Comparison of ENCODE assay signal across 8 cellular contexts in genomic region chr9:32350682-32351081, GRCh38. TPM values are rescaled to one million over a fixed set of nuclear protein-coding genes. Genes with fewer than 3 reads are reported as not detected.
DNase-seq lines count a peak whose midpoint lies in the region; ATAC-seq and TF ChIP-seq lines count a peak whose summit lies in the region.

No MANE protein-coding gene starts in this region.

- H3K27me3 ChIP-seq in AG04450 (ENCODE audit: control insufficient read depth, insufficient read depth, low read length) (no peaks in the 10 kb centered on the region), PC-9 (ENCODE audit: insufficient read depth, low read depth) (no peaks in the 10 kb centered on the region), foreskin keratinocyte (no peaks in the 10 kb centered on the region)

- no peak overlapping the region for H2AFZ ChIP-seq in PC-9

- H3K4me2 ChIP-seq in PC-9, result no peak overlapping the region

- H3K4me3 ChIP-seq in AG04450 (ENCODE audit: low read depth, low read length), result no peak overlapping the region
- no peak overlapping the region for H3K4me3 ChIP-seq in PC-9

- H3K79me2 ChIP-seq in PC-9 (ENCODE audit: low read depth), result no peaks in the 10 kb centered on the region

- intact Hi-C loops in PC-9 (cut with micrococcal nuclease; ENCODE audit: unreplicated experiment), result no loop called here

- no peaks in the 10 kb centered on the region for H3K9me2 ChIP-seq in PC-9 (ENCODE audit: insufficient read depth)

- no peaks in the 10 kb centered on the region for H3K4me1 Mint-ChIP-seq in HFFc6 (ENCODE audit: low read depth)
- H3K4me1 Mint-ChIP-seq in activated T-cell treated with anti-CD3 and anti-CD28 coated beads, Interleukin-2, amount 50 U/mL, for 4 hours (ENCODE audit: low read depth), result no peaks in the 10 kb centered on the region

- DNase-seq in AG04450 (ENCODE audit: low read depth, low spot score), result no peak
- peak; percentile 15 for DNase-seq in HFFc6
- DNase-seq in PC-9, result no peak
- DNase-seq in foreskin keratinocyte, result no peak
- DNase-seq in DMS79 (lab: John Stamatoyannopoulos, UW), result no peak
- no peak for DNase-seq in activated T-cell treated with anti-CD3 and anti-CD28 coated beads, Interleukin-2, amount 50 U/mL, for 4 hours
- no peak for DNase-seq in activated CD4-positive, alpha-beta T cell treated with anti-CD3 and anti-CD28 coated beads for 1 hour

- no peak overlapping the region for H3K27ac ChIP-seq in AG04450 (ENCODE audit: low read depth, low read length)
- no peak overlapping the region for H3K27ac ChIP-seq in PC-9
- no peak overlapping the region for H3K27ac ChIP-seq in foreskin keratinocyte

- peaks cover 13% of the 10 kb centered on the region; the same call in 1 of the 2 replicates for H3K27me3 Mint-ChIP-seq in HFFc6 (ENCODE audit: insufficient read depth)
- no peaks in the 10 kb centered on the region for H3K27me3 Mint-ChIP-seq in activated T-cell treated with anti-CD3 and anti-CD28 coated beads, Interleukin-2, amount 50 U/mL, for 4 hours (ENCODE audit: low read depth)

- no peaks in the 10 kb centered on the region for H3F3A ChIP-seq in PC-9 (ENCODE audit: insufficient read depth, low read depth)

- CTCF ChIA-PET in AG04450 (lab: Charles Lee), result no interaction called here
- CTCF ChIA-PET in PC-9 (lab: Charles Lee), result no interaction called here

- H4K20me1 ChIP-seq in PC-9 (ENCODE audit: insufficient read depth), result no peaks in the 10 kb centered on the region

- BruUV-seq in PC-9 (replicated peaks; lab: Mats Ljungman, UMichigan), result no TSS peak

- POLR2A ChIA-PET in AG04450 (lab: Yijun Ruan, JAX) (no interaction called here), PC-9 (lab: Charles Lee; ENCODE audit: unreplicated experiment) (interaction anchor here (0.6 kb wide), 1 partner anchor 619 kb away, joined by 4 read pairs; no protein-coding TSS in a partner anchor)

- ATAC-seq in foreskin keratinocyte (no peak), GM19035 (IDR thresholded peaks at IDR 0.05; ENCODE audit: unreplicated experiment) (no peak)
- ATAC-seq in activated T-cell treated with anti-CD3 and anti-CD28 coated beads, Interleukin-2, amount 50 U/mL, for 4 hours, result no peak

- no peaks in the 10 kb centered on the region for H3K9me3 Mint-ChIP-seq in HFFc6
- no peaks in the 10 kb centered on the region for H3K9me3 Mint-ChIP-seq in activated T-cell treated with anti-CD3 and anti-CD28 coated beads, Interleukin-2, amount 50 U/mL, for 4 hours

- peak; percentile 35 for TF ChIP-seq CTCF in AG04450 (IDR thresholded peaks at IDR 0.05; ENCODE audit: low read depth, low read length)
- peak; percentile 64 for TF ChIP-seq CTCF in HFFc6 (IDR thresholded peaks at IDR 0.05)
- peak; percentile 58 for TF ChIP-seq CTCF in PC-9 (conservative IDR thresholded peaks at IDR 0.05)
- TF ChIP-seq CTCF in foreskin keratinocyte (conservative IDR thresholded peaks at IDR 0.05), result peak; percentile 65

- H3K36me3 ChIP-seq in PC-9 (ENCODE audit: low read depth), result no peaks in the 10 kb centered on the region

- no peak overlapping the region for H3K4me3 Mint-ChIP-seq in HFFc6
- H3K4me3 Mint-ChIP-seq in activated T-cell treated with anti-CD3 and anti-CD28 coated beads, Interleukin-2, amount 50 U/mL, for 4 hours, result no peak overlapping the region

- H3K27ac Mint-ChIP-seq in HFFc6, result no peak overlapping the region

- no peaks in the 10 kb centered on the region for H3K36me3 Mint-ChIP-seq in HFFc6 (ENCODE audit: low read depth)
- H3K36me3 Mint-ChIP-seq in activated T-cell treated with anti-CD3 and anti-CD28 coated beads, Interleukin-2, amount 50 U/mL, for 4 hours (ENCODE audit: insufficient read depth), result no peaks in the 10 kb centered on the region

- no peaks in the 10 kb centered on the region for H3K9me3 ChIP-seq in AG04450 (ENCODE audit: control insufficient read depth, insufficient read depth, low read length)
- no peaks in the 10 kb centered on the region for H3K9me3 ChIP-seq in PC-9 (ENCODE audit: insufficient read depth, low read depth)

- H3K4me1 ChIP-seq in PC-9 (replicated peaks; ENCODE audit: insufficient read depth) (no peaks in the 10 kb centered on the region), foreskin keratinocyte (peaks cover 4% of the 10 kb centered on the region)

RNA-seq across cellular contexts. Expression of gene ACO1, which starts 33.8 kb away (rescaled TPM):
- 291 and 330 TPM in 2 replicates for polyA plus RNA-seq in AG04450 (2011; rRNA removed)
- 281 and 285 TPM in 2 replicates for polyA minus RNA-seq in AG04450 (2011; rRNA and poly(A)+ RNA removed)
- 10 to 100 TPM; 79.8 to 94.4 (median 84.0) TPM for total RNA-seq in HFFc6 (2021; fragmentation: NEBNext Ultra II Directional; extraction: Animal tissue kit (Norgen Biotek cat#: 25700))
- 26.1 and 30.2 TPM in 2 replicates for total RNA-seq in PC-9 (2021)
- total RNA-seq in foreskin keratinocyte, result 26.8 and 29.2 TPM in 2 replicates
- 12.2 and 16.6 TPM in 2 replicates for polyA plus RNA-seq in foreskin keratinocyte
- 1 to 10 TPM; 5.5 to 6.3 (median 6.2) TPM for total RNA-seq in activated T-cell treated with anti-CD3 and anti-CD28 coated beads, Interleukin-2, amount 50 U/mL, for 4 hours
